Comparison of ENCODE assay signal across 2 cellular contexts in the genomic region with DNA sequence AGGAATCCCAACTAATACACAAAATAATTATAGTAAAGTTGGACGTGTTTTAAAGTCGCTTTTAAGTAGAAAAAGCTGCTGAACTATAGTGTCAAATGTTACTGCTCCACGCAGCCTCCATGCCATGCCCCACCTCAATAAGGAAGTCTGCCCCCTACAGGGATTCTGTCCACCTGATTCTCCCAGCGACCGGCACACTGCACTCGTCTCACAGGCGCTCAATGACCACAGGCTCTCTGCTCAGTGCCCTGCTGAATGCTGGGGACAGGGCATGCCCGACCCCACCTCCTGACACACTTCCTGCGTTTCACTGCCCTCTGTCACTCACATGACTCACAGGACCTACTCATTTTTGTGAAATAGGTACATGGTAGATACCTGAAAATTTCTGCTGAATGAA.
TF ChIP-seq lines count a peak whose summit lies in the region.

No MANE protein-coding gene starts in this region.

TF ChIP-seq in H1, 55 proteins besides CTCF, POLR2A, EP300 and RAD21:
- TF ChIP-seq RFX5 (IDR thresholded peaks at IDR 0.05; ENCODE audit: borderline replicate concordance, low read depth, low read length) (no peak), BCL11A (IDR thresholded peaks at IDR 0.05; ENCODE audit: low read depth in 2 of 2, low read length in 2 of 2) (no peak), RBBP5 (IDR thresholded peaks at IDR 0.05; ENCODE audit: borderline replicate concordance, low read depth, low read length) (no peak), EZH2 (IDR thresholded peaks at IDR 0.05; ENCODE audit: low read depth, low read length, severe bottlenecking) (no peak), CBX8 (IDR thresholded peaks at IDR 0.05; ENCODE audit: borderline replicate concordance, low read depth, low read length) (no peak), NANOG (IDR thresholded peaks at IDR 0.05; ENCODE audit: insufficient read depth, low read depth, low read length, poor library complexity, severe bottlenecking) (no peak), CHD2 (IDR thresholded peaks at IDR 0.05; ENCODE audit: low read length) (no peak), KDM5A (IDR thresholded peaks at IDR 0.05; ENCODE audit: low read length) (no peak), CHD1 (IDR thresholded peaks at IDR 0.05; ENCODE audit: low read depth, low read length) (no peak), RXRA (IDR thresholded peaks at IDR 0.05; ENCODE audit: insufficient read depth, low read depth, low read length) (no peak), SP1 (IDR thresholded peaks at IDR 0.05; ENCODE audit: low read depth, low read length) (no peak), GABPA (IDR thresholded peaks at IDR 0.05; ENCODE audit: borderline replicate concordance, insufficient read depth, low read length) (no peak), GTF2F1 (IDR thresholded peaks at IDR 0.05; ENCODE audit: borderline replicate concordance, low read depth, low read length) (no peak), POU5F1 (IDR thresholded peaks at IDR 0.05; ENCODE audit: low read depth, low read length) (no peak), CREB1 (IDR thresholded peaks at IDR 0.05) (no peak), JUND (IDR thresholded peaks at IDR 0.05; ENCODE audit: low read length) (no peak), TAF1 (IDR thresholded peaks at IDR 0.05; ENCODE audit: low read depth, low read length) (no peak), YY1 (IDR thresholded peaks at IDR 0.05; ENCODE audit: low read depth, low read length) (no peak)
TF ChIP-seq in H1: peak in this region for 0.

TF ChIP-seq in GM12891, 5 proteins besides CTCF, POLR2A, EP300 and RAD21:
- no peak for TF ChIP-seq TAF1 (IDR thresholded peaks at IDR 0.05; ENCODE audit: low read depth, low read length)
- TF ChIP-seq PAX5 (IDR thresholded peaks at IDR 0.05; ENCODE audit: insufficient read depth, low read length, severe bottlenecking) = no peak
- TF ChIP-seq POU2F2 (IDR thresholded peaks at IDR 0.05; ENCODE audit: low read depth, low read length) = no peak
- TF ChIP-seq POLR2AphosphoS5 (IDR thresholded peaks at IDR 0.05; ENCODE audit: low read depth, low read length) = no peak
- no peak for TF ChIP-seq SPI1 (IDR thresholded peaks at IDR 0.05; ENCODE audit: low read depth, low read length)
